Comparison of ENCODE assay signal across 8 cellular contexts in the genomic region with DNA sequence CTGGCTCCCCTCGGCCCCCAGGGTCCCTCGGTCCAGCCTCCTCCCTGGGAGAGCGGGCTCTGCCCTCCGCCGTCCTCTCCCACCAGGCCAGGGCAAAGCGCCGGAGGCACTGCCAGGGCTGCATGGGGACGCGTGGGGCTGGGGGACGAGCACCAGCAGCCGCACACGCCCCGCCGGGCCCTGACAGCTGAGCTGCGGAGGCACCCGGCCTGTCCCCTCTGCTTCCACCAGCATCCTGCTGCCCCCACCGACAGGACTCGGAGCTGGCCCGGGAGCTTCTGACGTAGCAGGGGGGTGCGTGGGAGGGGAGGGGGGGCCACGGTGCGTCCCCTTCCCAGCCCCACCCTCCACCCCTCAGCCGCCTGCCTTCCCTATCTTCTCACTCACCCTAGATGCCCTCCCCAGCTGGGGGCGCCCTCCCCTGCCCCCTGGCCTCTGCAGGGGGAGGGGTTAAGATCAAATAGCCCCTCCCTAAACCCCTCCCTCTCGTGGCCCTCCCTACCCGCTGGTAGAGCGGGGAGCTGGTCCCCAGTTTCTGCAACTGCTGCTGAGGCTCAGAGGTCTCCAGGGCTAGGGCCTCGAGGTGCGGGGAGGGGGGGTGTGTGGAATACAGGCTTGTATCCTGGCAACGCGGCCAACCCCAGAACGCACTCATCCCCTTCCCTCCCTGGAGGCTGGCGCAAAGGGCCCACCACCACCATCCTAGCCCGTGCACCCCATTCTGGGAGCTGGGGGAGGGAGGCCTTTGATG. TPM values are rescaled to one million over a fixed set of nuclear protein-coding genes. Genes with fewer than 3 reads are reported as not detected.
DNase-seq lines count a peak whose midpoint lies in the region; ATAC-seq lines count a peak whose summit lies in the region.

No MANE protein-coding gene starts in this region.

- peaks cover 16% of the 10 kb centered on the region for H3K4me1 Mint-ChIP-seq in activated CD4-positive, alpha-beta T cell treated with anti-CD3 and anti-CD28 coated beads for 36 hours
- H3K4me1 Mint-ChIP-seq in T-helper 2 cell treated with Interferon-gamma antibody and Interleukin-4, amounts not matched to agents 5 μg/mL and 100 μg/mL, for 36 hours (ENCODE audit: low read depth) = peaks cover 4% of the 10 kb centered on the region

- H3K36me3 Mint-ChIP-seq in activated CD4-positive, alpha-beta T cell treated with anti-CD3 and anti-CD28 coated beads for 36 hours (ENCODE audit: low read depth) = no peaks in the 10 kb centered on the region
- H3K36me3 Mint-ChIP-seq in T-helper 2 cell treated with Interferon-gamma antibody and Interleukin-4, amounts not matched to agents 5 μg/mL and 100 μg/mL, for 36 hours (ENCODE audit: low read depth) = no peaks in the 10 kb centered on the region

- intact Hi-C loops in activated CD4-positive, alpha-beta T cell treated with anti-CD3 and anti-CD28 coated beads for 36 hours (cut with DNase I, micrococcal nuclease) = loop anchor here (2.0 to 10.0 kb wide), 5 partner anchors 46 to 252 kb away; a partner anchor contains a TSS

- DNase-seq in activated CD4-positive, alpha-beta T cell treated with anti-CD3 and anti-CD28 coated beads for 36 hours = peak; percentile 62
- DNase-seq in activated CD4-positive, alpha-beta T cell treated with anti-CD3 and anti-CD28 coated beads for 1 hour = no peak
- DNase-seq in T-helper 2 cell treated with Interferon-gamma antibody and Interleukin-4, amounts not matched to agents 5 μg/mL and 100 μg/mL, for 36 hours (ENCODE audit: low spot score) = peak; percentile 14
- peak; percentile 18 for DNase-seq in glomerular visceral epithelial cell (ENCODE audit: extremely low spot score)
- peak; percentile 40 for DNase-seq in stimulated activated naive CD8-positive, alpha-beta T cell treated with anti-CD3 and anti-CD28 coated beads, Interleukin-15, Interleukin-2, amounts not matched to agents 100 U/mL and 50 U/mL, for 24 hours
- DNase-seq in AML-193 (lab: John Stamatoyannopoulos, UW) = no peak
- DNase-seq in NOMO-1 (lab: John Stamatoyannopoulos, UW; ENCODE audit: unreplicated experiment in 2 of 2) = no peak
- DNase-seq in LoVo (ENCODE audit: low spot score) = no peak

- CTCF ChIA-PET in activated CD4-positive, alpha-beta T cell treated with anti-CD3 and anti-CD28 coated beads for 36 hours (lab: Charles Lee) = interaction anchor here (0.6 to 2.8 kb wide), 7 partner anchors 9 to 67 kb away, joined by 3 to 8 read pairs (median 4); no protein-coding TSS in a partner anchor

- ATAC-seq in activated CD4-positive, alpha-beta T cell treated with anti-CD3 and anti-CD28 coated beads for 36 hours = peak; percentile 40
- ATAC-seq in stimulated activated naive CD8-positive, alpha-beta T cell treated with anti-CD3 and anti-CD28 coated beads, Interleukin-15, Interleukin-2, amounts not matched to agents 100 U/mL and 50 U/mL, for 24 hours = no peak

- H3K27ac Mint-ChIP-seq in activated CD4-positive, alpha-beta T cell treated with anti-CD3 and anti-CD28 coated beads for 36 hours = no peak overlapping the region
- H3K27ac Mint-ChIP-seq in T-helper 2 cell treated with Interferon-gamma antibody and Interleukin-4, amounts not matched to agents 5 μg/mL and 100 μg/mL, for 36 hours = no peak overlapping the region

- H3K4me3 Mint-ChIP-seq in activated CD4-positive, alpha-beta T cell treated with anti-CD3 and anti-CD28 coated beads for 36 hours = peak overlapping the region; percentile 66
- H3K4me3 Mint-ChIP-seq in T-helper 2 cell treated with Interferon-gamma antibody and Interleukin-4, amounts not matched to agents 5 μg/mL and 100 μg/mL, for 36 hours = peak overlapping the region; percentile 54

- peaks cover 65% of the 10 kb centered on the region for H3K27me3 Mint-ChIP-seq in activated CD4-positive, alpha-beta T cell treated with anti-CD3 and anti-CD28 coated beads for 36 hours
- H3K27me3 Mint-ChIP-seq in T-helper 2 cell treated with Interferon-gamma antibody and Interleukin-4, amounts not matched to agents 5 μg/mL and 100 μg/mL, for 36 hours (ENCODE audit: low read depth) = peaks cover 78% of the 10 kb centered on the region

- no peaks in the 10 kb centered on the region for H3K9me3 Mint-ChIP-seq in activated CD4-positive, alpha-beta T cell treated with anti-CD3 and anti-CD28 coated beads for 36 hours (ENCODE audit: low read depth)
- H3K9me3 Mint-ChIP-seq in T-helper 2 cell treated with Interferon-gamma antibody and Interleukin-4, amounts not matched to agents 5 μg/mL and 100 μg/mL, for 36 hours = no peaks in the 10 kb centered on the region

- POLR2A ChIA-PET in activated CD4-positive, alpha-beta T cell treated with anti-CD3 and anti-CD28 coated beads for 36 hours (lab: Charles Lee) = interaction anchor here (0.6 to 1.9 kb wide), 3 partner anchors 46 to 63 kb away, joined by 4 to 6 read pairs (median 4); no protein-coding TSS in a partner anchor

RNA-seq across cellular contexts. Expression of a gene that starts 1.1 kb away (rescaled TPM):
- total RNA-seq in activated CD4-positive, alpha-beta T cell treated with anti-CD3 and anti-CD28 coated beads for 36 hours = under 1 TPM; 0.72 to 0.73 TPM

Comparison
In these comparisons a context has a peak if more than half of its experiments do, and no peak if none do; other contexts are left out.
1. DNase-seq: peak in activated CD4-positive, alpha-beta T cell treated with anti-CD3 and anti-CD28 coated beads for 36 hours (single experiment), T-helper 2 cell treated with Interferon-gamma antibody and Interleukin-4, amounts not matched to agents 5 μg/mL and 100 μg/mL, for 36 hours (single experiment), glomerular visceral epithelial cell (single experiment) and stimulated activated naive CD8-positive, alpha-beta T cell treated with anti-CD3 and anti-CD28 coated beads, Interleukin-15, Interleukin-2, amounts not matched to agents 100 U/mL and 50 U/mL, for 24 hours (single experiment); none in activated CD4-positive, alpha-beta T cell treated with anti-CD3 and anti-CD28 coated beads for 1 hour (single experiment), AML-193 (0 of 2), NOMO-1 (0 of 2) and LoVo (single experiment).